Comparison of ENCODE assay signal across 8 cellular contexts in the genomic region with DNA sequence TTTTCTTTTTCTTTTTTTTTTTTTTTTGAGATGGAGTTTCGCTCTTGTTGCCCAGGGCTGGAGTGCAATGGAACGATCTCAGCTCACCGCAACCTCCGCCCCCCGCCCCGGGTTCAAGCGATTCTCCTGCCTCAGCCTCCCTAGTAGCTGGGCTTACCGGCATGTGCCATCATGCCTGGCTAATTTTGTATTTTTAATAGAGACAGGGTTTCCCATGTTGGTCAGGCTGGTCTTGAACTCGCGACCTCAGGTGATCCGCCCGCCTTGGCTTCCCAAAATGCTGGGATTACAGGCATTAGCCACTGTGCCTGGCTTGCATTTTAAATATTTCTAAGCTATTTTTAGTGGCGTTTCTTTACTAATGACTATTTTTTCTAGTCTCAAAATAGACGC. TPM values are rescaled to one million over a fixed set of nuclear protein-coding genes. Genes with fewer than 3 reads are reported as not detected.
A peak's percentile ranks its signal among the peaks of the same experiment; 100 is the strongest.
DNase-seq lines count a peak whose midpoint lies in the region; ATAC-seq and TF ChIP-seq lines count a peak whose summit lies in the region.
"Not testable (repeated sequence)": the region's sequence is repeated elsewhere in the genome, so short reads cannot be mapped to it uniquely, and the experiment has no call there.

No MANE protein-coding gene starts in this region.

- not testable (repeated sequence) for H3K27me3 ChIP-seq in CD4-positive, CD25-positive, alpha-beta regulatory T cell (ENCODE audit: control insufficient read depth, insufficient read depth, low read length); esophagus squamous epithelium; liver (ENCODE audit: control insufficient read depth in 4 of 4, insufficient read depth in 4 of 4, low read length in 3 of 4); suprapubic skin

- not testable (repeated sequence) for H3K9ac ChIP-seq in liver (ENCODE audit: low read depth in 1 of 2, low read length in 2 of 2)

- CTCF ChIA-PET in WTC11 (lab: Charles Lee), result interaction anchor here (1.9 kb wide), 1 partner anchor 60 kb away, joined by 5 read pairs; no protein-coding TSS in a partner anchor

- TF ChIP-seq POLR2A in esophagus squamous epithelium (IDR thresholded peaks at IDR 0.05); suprapubic skin (IDR thresholded peaks at IDR 0.05): not testable (repeated sequence)

- POLR2A ChIA-PET in WTC11 (lab: Charles Lee), result not testable (repeated sequence)

- not testable (repeated sequence) for TF ChIP-seq RAD21 in liver (IDR thresholded peaks at IDR 0.05)

- H3K9me3 ChIP-seq in CD4-positive, CD25-positive, alpha-beta regulatory T cell (ENCODE audit: control insufficient read depth in 2 of 2, low read length in 2 of 2); esophagus squamous epithelium; liver (ENCODE audit: control insufficient read depth in 4 of 4, low read length in 3 of 4); suprapubic skin: not testable (repeated sequence)

- not testable (repeated sequence) for TF ChIP-seq CTCF in WTC11 (IDR thresholded peaks at IDR 0.05); astrocyte of the spinal cord (IDR thresholded peaks at IDR 0.05; ENCODE audit: low read depth, low read length); esophagus squamous epithelium (IDR thresholded peaks at IDR 0.05); liver (IDR thresholded peaks at IDR 0.05; ENCODE audit: low read depth, low read length, missing input control); osteocyte (IDR thresholded peaks at IDR 0.05); suprapubic skin (IDR thresholded peaks at IDR 0.05)

- H3K4me1 Mint-ChIP-seq in CD4-positive, CD25-positive, alpha-beta regulatory T cell, result peaks cover 16 to 45% (median 29%) of the 10 kb centered on the region in 4 donors
- H3K4me1 Mint-ChIP-seq in IgD-negative memory B cell, result peaks cover 10 to 21% (median 13%) of the 10 kb centered on the region in 3 donors
- H3K4me1 Mint-ChIP-seq in WTC11, result peaks cover 20% of the 10 kb centered on the region
- H3K4me1 Mint-ChIP-seq in osteocyte (ENCODE audit: unreplicated experiment), result peaks cover 23% of the 10 kb centered on the region

- TF ChIP-seq EP300 in suprapubic skin (IDR thresholded peaks at IDR 0.05), result not testable (repeated sequence)

- WGBS in esophagus squamous epithelium, 2 donors, result 16 to 23% methylated on average over 8 to 13 of the region's 14 CpGs
- 24% methylated on average over 14 of the region's 14 CpGs for WGBS in liver
- 18% methylated on average over 11 of the region's 14 CpGs for WGBS in suprapubic skin

- not testable (repeated sequence) for H3K36me3 ChIP-seq in CD4-positive, CD25-positive, alpha-beta regulatory T cell (ENCODE audit: control insufficient read depth, insufficient read depth, low read length); esophagus squamous epithelium; liver (ENCODE audit: control insufficient read depth in 4 of 4, insufficient read depth in 3 of 4, low read depth in 1 of 4, low read length in 3 of 4); suprapubic skin

- not testable (repeated sequence) for H3K27ac ChIP-seq in CD4-positive, CD25-positive, alpha-beta regulatory T cell (ENCODE audit: insufficient read depth, low read length, poor library complexity, severe bottlenecking); liver (ENCODE audit: low read depth in 1 of 2, low read length in 2 of 2)
- H3K27ac ChIP-seq in esophagus squamous epithelium (peak overlapping the region in 2 of 4 donors; percentile 88 to 94), suprapubic skin (peak overlapping the region; percentile 97)

- intact Hi-C loops in esophagus squamous epithelium (cut with DNase I), result not testable (repeated sequence)

- in situ Hi-C loops in astrocyte of the spinal cord (cut with HindIII; ENCODE audit: low sequenced_read_pairs), result not testable (repeated sequence)

- not testable (repeated sequence) for DNase-seq in CD4-positive, CD25-positive, alpha-beta regulatory T cell; WTC11 (ENCODE audit: low spot score); astrocyte of the spinal cord (ENCODE audit: low read depth, low spot score); esophagus squamous epithelium (lab: John Stamatoyannopoulos, UW); osteocyte (ENCODE audit: extremely low spot score, unreplicated experiment); suprapubic skin (ENCODE audit: low spot score in 2 of 2)

- not testable (repeated sequence) for H3K9me3 Mint-ChIP-seq in CD4-positive, CD25-positive, alpha-beta regulatory T cell; IgD-negative memory B cell; WTC11; osteocyte (ENCODE audit: unreplicated experiment)

- not testable (repeated sequence) for ATAC-seq in CD4-positive, CD25-positive, alpha-beta regulatory T cell (ENCODE audit: low read depth in 2 of 2); WTC11

- not testable (repeated sequence) for H3K27me3 Mint-ChIP-seq in CD4-positive, CD25-positive, alpha-beta regulatory T cell; IgD-negative memory B cell; osteocyte (ENCODE audit: unreplicated experiment)
- H3K27me3 Mint-ChIP-seq in WTC11 (ENCODE audit: low read depth), result peaks cover 48% of the 10 kb centered on the region

- not testable (repeated sequence) for H3K4me1 ChIP-seq in CD4-positive, CD25-positive, alpha-beta regulatory T cell (ENCODE audit: control insufficient read depth, insufficient read depth, low read length, poor library complexity, severe bottlenecking)
- H3K4me1 ChIP-seq in esophagus squamous epithelium, result peaks cover 3 to 52% (median 12%) of the 10 kb centered on the region in 3 donors
- peaks cover 0 to 16% (median 7%) of the 10 kb centered on the region in 4 donors for H3K4me1 ChIP-seq in liver (ENCODE audit: control insufficient read depth in 4 of 4, insufficient read depth in 4 of 4, low read length in 3 of 4)
- peaks cover 22% of the 10 kb centered on the region for H3K4me1 ChIP-seq in suprapubic skin

- H3K36me3 Mint-ChIP-seq in CD4-positive, CD25-positive, alpha-beta regulatory T cell; IgD-negative memory B cell; WTC11; osteocyte (ENCODE audit: unreplicated experiment): not testable (repeated sequence)

- peak overlapping the region in 2 of 3 donors; percentile 74 to 84 for H3K27ac Mint-ChIP-seq in CD4-positive, CD25-positive, alpha-beta regulatory T cell
- H3K27ac Mint-ChIP-seq in IgD-negative memory B cell, result peak overlapping the region in 2 of 3 donors; percentile 37 to 73
- not testable (repeated sequence) for H3K27ac Mint-ChIP-seq in WTC11
- H3K27ac Mint-ChIP-seq in osteocyte (ENCODE audit: unreplicated experiment), result peak overlapping the region; percentile 95

- peak overlapping the region; percentile 72 for H3K4me3 ChIP-seq in CD4-positive, CD25-positive, alpha-beta regulatory T cell (ENCODE audit: low read depth, low read length)
- H3K4me3 ChIP-seq in astrocyte of the spinal cord (ENCODE audit: low read depth, low read length) (peak overlapping the region; percentile 62), esophagus squamous epithelium (peak overlapping the region; percentile 65 to 85 (median 78)), liver (ENCODE audit: low read depth in 1 of 3, low read length in 3 of 3) (peak overlapping the region; percentile 29 to 93 (median 69)), suprapubic skin (peak overlapping the region; percentile 92)

- peak overlapping the region; percentile 84 to 96 (median 88) for H3K4me3 Mint-ChIP-seq in CD4-positive, CD25-positive, alpha-beta regulatory T cell
- H3K4me3 Mint-ChIP-seq in IgD-negative memory B cell (peak overlapping the region; percentile 85 to 91 (median 86)), WTC11 (peak overlapping the region; percentile 61), osteocyte (ENCODE audit: unreplicated experiment) (peak overlapping the region; percentile 73)

RNA-seq across cellular contexts. Expression of a gene that starts 0.8 kb away (rescaled TPM):
- 3.1 TPM for total RNA-seq in CD4-positive, CD25-positive, alpha-beta regulatory T cell
- 1 to 10 TPM; 1.2 to 3.9 (median 1.6) TPM for polyA plus RNA-seq in CD4-positive, CD25-positive, alpha-beta regulatory T cell
- 2.6 TPM for polyA plus RNA-seq in IgD-negative memory B cell
- 0.16 TPM in 1 of 3 replicates, not detected in the others for total RNA-seq in WTC11 (2021)
- 1 to 10 TPM in 3 of 4 donors, under 1 TPM in 1; 0.97 to 6.5 (median 3.2) TPM for total RNA-seq in esophagus squamous epithelium
- total RNA-seq in liver, result 1 to 10 TPM; 1.9 to 4.1 TPM
- polyA plus RNA-seq in liver, result 1 to 10 TPM in 1 of 2 donors, under 1 TPM in 1; 0.36 to 3.2 TPM
- 5.3 and 5.8 TPM in 2 replicates for total RNA-seq in osteocyte
- total RNA-seq in suprapubic skin, result 10 to 100 TPM in 1 of 4 donors, 1 to 10 TPM in 3; 1.7 to 19.9 (median 3.5) TPM

RNA-seq across cellular contexts. Expression of a gene that starts 5.7 kb away (rescaled TPM):
- 1.6 TPM for total RNA-seq in CD4-positive, CD25-positive, alpha-beta regulatory T cell
- 1 to 10 TPM; 1.8 to 2.5 (median 2.3) TPM for polyA plus RNA-seq in CD4-positive, CD25-positive, alpha-beta regulatory T cell
- not detected for polyA plus RNA-seq in IgD-negative memory B cell
- total RNA-seq in WTC11 (2021), result 24.0 to 24.6 TPM (median 24.4 TPM) in 3 replicates
- 10 to 100 TPM in 2 of 4 donors, 1 to 10 TPM in 2; 7.9 to 23.5 (median 13.2) TPM for total RNA-seq in esophagus squamous epithelium
- 10 to 100 TPM in 1 of 2 donors, 1 to 10 TPM in 1; 1.7 to 16.5 TPM for total RNA-seq in liver
- 1 to 10 TPM; 1.3 to 1.7 TPM for polyA plus RNA-seq in liver
- 4.1 and 4.8 TPM in 2 replicates for total RNA-seq in osteocyte
- 1 to 10 TPM; 3.2 to 8.4 (median 4.6) TPM for total RNA-seq in suprapubic skin

RNA-seq across cellular contexts. Expression of a gene that starts 58.7 kb away (rescaled TPM):
- 9.5 TPM for total RNA-seq in CD4-positive, CD25-positive, alpha-beta regulatory T cell
- 10 to 100 TPM; 17.6 to 24.6 (median 19.5) TPM for polyA plus RNA-seq in CD4-positive, CD25-positive, alpha-beta regulatory T cell
- polyA plus RNA-seq in IgD-negative memory B cell, result 33.4 TPM
- 19.9 to 22.8 TPM (median 22.5 TPM) in 3 replicates for total RNA-seq in WTC11 (2021)
- total RNA-seq in esophagus squamous epithelium, result 10 to 100 TPM in 2 of 4 donors, 1 to 10 TPM in 2; 5.0 to 11.6 (median 9.6) TPM
- 1 to 10 TPM; 4.6 to 8.2 TPM for total RNA-seq in liver
- polyA plus RNA-seq in liver, result 1 to 10 TPM; 4.2 to 6.1 TPM
- 7.3 and 8.4 TPM in 2 replicates for total RNA-seq in osteocyte
- 10 to 100 TPM in 1 of 4 donors, 1 to 10 TPM in 3; 7.5 to 11.8 (median 9.5) TPM for total RNA-seq in suprapubic skin
